20 cellular contexts compared by ENCODE assay signal in the genomic region with DNA sequence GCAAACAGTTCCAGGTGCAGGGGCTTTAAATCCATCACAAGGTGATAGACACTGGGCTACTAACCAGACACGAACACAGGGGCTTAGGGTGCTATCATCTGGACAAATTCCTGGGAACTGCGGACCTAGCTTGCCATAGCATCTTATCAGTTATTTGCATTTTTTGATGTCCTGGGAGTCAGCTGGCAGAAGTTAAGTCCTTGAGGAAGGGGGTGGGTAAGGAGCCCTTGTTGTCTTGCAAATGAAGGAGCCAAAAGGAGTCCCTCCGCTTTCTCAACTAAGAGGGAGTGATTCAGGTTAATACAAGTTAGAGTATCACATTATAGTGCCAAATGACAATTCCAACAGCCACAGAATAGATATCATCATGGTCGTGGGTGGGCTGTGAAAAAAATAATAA.
DNase-seq lines count a peak whose midpoint lies in the region; ATAC-seq, FAIRE-seq and TF ChIP-seq lines count a peak whose summit lies in the region.
"Had no signal": no experiment of that assay in that cellular context is flagged by ENCODE, and none has a peak within 500 bp of the region (broad histone marks: within the 10 kb centered on the region; RNA-seq: fewer than 3 reads in every experiment).

No MANE protein-coding gene starts in this region.

- no peak overlapping the region for H4K5ac ChIP-seq in H1 (ENCODE audit: insufficient read length, low read depth, low read length)

- H3K9me3 ChIP-seq in H1 (ENCODE audit: insufficient read depth in 2 of 2, low read depth in 1 of 2, low read length in 1 of 2) (peaks cover 17 to 23% of the 10 kb centered on the region in 2 experiments), iPS-15b (ENCODE audit: control insufficient read depth, insufficient read depth, low read length) (peaks cover 4% of the 10 kb centered on the region)
- H3K9me3 ChIP-seq: BLaER1 had no signal

- no peak overlapping the region for H3K23ac ChIP-seq in H1 (ENCODE audit: insufficient read length)

- H3K36me3 ChIP-seq in GM23338 (ENCODE audit: insufficient read depth) (peaks cover 15% of the 10 kb centered on the region), H1 (ENCODE audit: control insufficient read depth in 2 of 4, insufficient read depth in 4 of 4, low read length in 3 of 4) (no peaks in the 10 kb centered on the region), iPS-15b (ENCODE audit: control insufficient read depth, insufficient read depth, low read length) (no peaks in the 10 kb centered on the region)
- H3K36me3 ChIP-seq: BLaER1 had no signal

- ATAC-seq in GM23338 (peak; percentile 73), HG02610 (IDR thresholded peaks at IDR 0.05; ENCODE audit: unreplicated experiment) (no peak)
- ATAC-seq: HCT116 had no signal

- no peak overlapping the region for H3K14ac ChIP-seq in H1 (ENCODE audit: insufficient read length)

- H3K27ac ChIP-seq in GM23338 (ENCODE audit: low read depth) (no peak overlapping the region), H1 (ENCODE audit: low read depth, low read length) (no peak overlapping the region)
- H3K27ac ChIP-seq: BLaER1, GM23248 had no signal

- WGBS in H1 (ENCODE audit: extremely low coverage in 1 of 2, insufficient coverage in 1 of 2, insufficient read length in 1 of 2, insufficient replicate concordance in 2 of 2, low coverage in 1 of 2, low lambda C conversion rate in 2 of 2, missing lambda C conversion rate in 1 of 2), 2 experiments, result 44% methylated on average over 4 of the region's 4 CpGs; no CpG with 5 or more reads in 1 of the 2 experiments

- CTCF ChIA-PET in H1 (lab: Charles Lee; ENCODE audit: partially characterized antibody), result no interaction called here

- no peak overlapping the region for H3K27ac Mint-ChIP-seq in GM23338
- H3K27ac Mint-ChIP-seq: CD14-positive monocyte; CD4-positive, alpha-beta memory T cell; HFFc6 had no signal

- H3K23me2 ChIP-seq in H1 (ENCODE audit: low read depth, low read length), result no peaks in the 10 kb centered on the region

- H3F3A ChIP-seq in GM23338 (replicated peaks; ENCODE audit: low read depth), result no peaks in the 10 kb centered on the region

- no peaks in the 10 kb centered on the region for H3K27me3 ChIP-seq in GM23338 (ENCODE audit: insufficient read depth)
- H3K27me3 ChIP-seq in H1 (replicated peaks in 1 of 4; ENCODE audit: control insufficient read depth in 3 of 4, extremely low read depth in 1 of 4, insufficient read depth in 3 of 4, low read length in 3 of 4), result 0 out of 7 replicates have a peak, but pooled peaks cover 0 to 2% (median 0%) of the 10 kb centered on the region in 4 experiments
- H3K27me3 ChIP-seq in iPS-15b (ENCODE audit: control insufficient read depth, insufficient read depth, low read length), result no peaks in the 10 kb centered on the region
- H3K27me3 ChIP-seq: BLaER1 had no signal

- no peak overlapping the region for H2BK120ac ChIP-seq in H1 (replicated peaks; ENCODE audit: low read depth, low read length)

- H3K4me1 Mint-ChIP-seq in GM23338, result peaks cover 23% of the 10 kb centered on the region
- H3K4me1 Mint-ChIP-seq: CD14-positive monocyte; CD4-positive, alpha-beta memory T cell had no signal

- H3K18ac ChIP-seq in H1 (ENCODE audit: extremely low read depth, low read length), result 0 out of 2 replicates have a peak overlapping the region, but pooled peaks have one; percentile 55

- H3K4ac ChIP-seq in H1 (replicated peaks; ENCODE audit: insufficient read length, low read depth, low read length), result no peak overlapping the region

- H2BK12ac ChIP-seq in H1 (ENCODE audit: low read depth, low read length), result no peak overlapping the region; the same call in 1 of the 2 replicates

- H3K4me3 ChIP-seq in GM23338, result peak overlapping the region; percentile 34
- peak overlapping the region in 1 of 4 experiments; percentile 23; a peak in 1 of 8 replicates for H3K4me3 ChIP-seq in H1 (ENCODE audit: extremely low read depth in 1 of 4, insufficient read depth in 2 of 4, low read depth in 3 of 4, low read length in 4 of 4)
- H3K4me3 ChIP-seq in iPS-15b (ENCODE audit: low read depth, low read length), result peak overlapping the region; percentile 39
- H3K4me3 ChIP-seq: BLaER1, GM23248 had no signal

- no peak overlapping the region for H3K9ac ChIP-seq in H1 (replicated peaks in 1 of 4; ENCODE audit: extremely low read depth in 1 of 4, low read depth in 3 of 4, low read length in 3 of 4)
- no peak overlapping the region for H3K9ac ChIP-seq in iPS-15b (ENCODE audit: low read depth, low read length)
- H3K9ac ChIP-seq: BLaER1, GM23248 had no signal

- TF ChIP-seq POLR2A in H1 (IDR thresholded peaks at IDR 0.05; ENCODE audit: control extremely low read depth in 1 of 2, low read depth in 2 of 2, low read length in 2 of 2), result no peak

- H3K79me2 ChIP-seq in GM23338 (replicated peaks; ENCODE audit: insufficient read depth) (no peaks in the 10 kb centered on the region), H1 (ENCODE audit: control insufficient read depth in 1 of 2, insufficient read depth in 2 of 2, low read length in 2 of 2) (no peaks in the 10 kb centered on the region)

- H2AK5ac ChIP-seq in H1 (ENCODE audit: low read depth, low read length), result no peak overlapping the region

- H3K4me2 ChIP-seq in GM23338 (peak overlapping the region; percentile 48), H1 (ENCODE audit: insufficient read depth in 1 of 2, low read depth in 2 of 2, low read length in 2 of 2) (peak overlapping the region; percentile 30 to 54; a peak in 3 of 4 replicates)
- H3K4me2 ChIP-seq: BLaER1 had no signal

- peak overlapping the region; percentile 29; the same call in 1 of the 2 replicates for H2BK5ac ChIP-seq in H1 (ENCODE audit: low read depth, low read length)

- peaks cover 34% of the 10 kb centered on the region for H3K9me3 Mint-ChIP-seq in GM23338

- peaks cover 23% of the 10 kb centered on the region for H3K4me1 ChIP-seq in GM23338 (ENCODE audit: insufficient read depth)
- H3K4me1 ChIP-seq in H1 (replicated peaks in 1 of 4; ENCODE audit: control insufficient read depth in 3 of 4, insufficient read depth in 4 of 4, low read length in 3 of 4), result peaks cover 0 to 7% (median 4%) of the 10 kb centered on the region in 4 experiments; a peak in 5 of 7 replicates
- H3K4me1 ChIP-seq in iPS-15b (ENCODE audit: control insufficient read depth, insufficient read depth, low read length), result peaks cover 12% of the 10 kb centered on the region

- DNase-seq in GM23338 (ENCODE audit: low spot score), result peak; percentile 56
- DNase-seq in H1 (ENCODE audit: low read depth in 1 of 2, low spot score in 2 of 2), result no peak
- no peak for DNase-seq in activated T-cell treated with anti-CD3 and anti-CD28 coated beads for 4 hours
- no peak for DNase-seq in superior temporal gyrus (ENCODE audit: extremely low spot score)
- no peak for DNase-seq in activated T-cell treated with anti-CD3 and anti-CD28 coated beads, Interleukin-2, amount 50 U/mL, for 1 hour
- DNase-seq: 8988T; CD4-positive, alpha-beta memory T cell; DND-41; EL; GM23248; H7; HFFc6 had no signal

- H4K20me1 ChIP-seq in GM23338 (replicated peaks; ENCODE audit: insufficient read depth), result no peaks in the 10 kb centered on the region
- no peaks in the 10 kb centered on the region for H4K20me1 ChIP-seq in H1 (replicated peaks in 1 of 2; ENCODE audit: control insufficient read depth in 1 of 2, insufficient read depth in 2 of 2, low read length in 2 of 2)
- H4K20me1 ChIP-seq: BLaER1 had no signal

- FAIRE-seq in H1 (lab: Jason Lieb, UNC), result peak; percentile 92
- FAIRE-seq: G401.6, GM12891, GM19239 had no signal

- peaks cover 2% of the 10 kb centered on the region for H3K27me3 Mint-ChIP-seq in GM23338 (ENCODE audit: insufficient read depth, low read depth, poor library complexity)
- H3K27me3 Mint-ChIP-seq: CD4-positive, alpha-beta memory T cell had no signal

- H3K36me3 Mint-ChIP-seq in GM23338 (ENCODE audit: low read depth), result peaks cover 28% of the 10 kb centered on the region; the same call in 2 of the 3 replicates
- H3K36me3 Mint-ChIP-seq: CD14-positive monocyte; CD4-positive, alpha-beta memory T cell had no signal

- H3K79me1 ChIP-seq in H1 (ENCODE audit: low read depth, low read length), result no peaks in the 10 kb centered on the region

- 0 out of 2 replicates have a peak, but pooled peaks cover 4% of the 10 kb centered on the region for H3K9me2 ChIP-seq in GM23338 (ENCODE audit: insufficient read depth)

- H4K8ac ChIP-seq in H1 (ENCODE audit: extremely low read depth, insufficient read depth, low read length), result no peak overlapping the region

- TF ChIP-seq RAD21 in H1 (IDR thresholded peaks at IDR 0.05 in 1 of 2, conservative IDR thresholded peaks at IDR 0.05 in 1 of 2; ENCODE audit: low read depth in 2 of 2, low read length in 2 of 2), result no peak

- no peak for TF ChIP-seq CTCF in GM23338 (conservative IDR thresholded peaks at IDR 0.05; ENCODE audit: low read depth in 2 of 2)
- no peak for TF ChIP-seq CTCF in H1 (IDR thresholded peaks at IDR 0.05; ENCODE audit: control extremely low read depth in 1 of 3, insufficient read depth in 1 of 3, low read depth in 1 of 3, low read length in 3 of 3)

- H2AFZ ChIP-seq in GM23338 (0 out of 2 replicates have a peak overlapping the region, but pooled peaks have one; percentile 9), H1 (ENCODE audit: low read length) (no peak overlapping the region)
- H2AFZ ChIP-seq: GM23248 had no signal

- H2BK15ac ChIP-seq in H1 (ENCODE audit: low read length), result no peak overlapping the region

- no peak for TF ChIP-seq EP300 in H1 (IDR thresholded peaks at IDR 0.05; ENCODE audit: borderline replicate concordance in 1 of 2, low read depth in 2 of 2, low read length in 2 of 2)

- no peak overlapping the region for H2BK20ac ChIP-seq in H1 (ENCODE audit: low read length)

- H4K91ac ChIP-seq in H1 (replicated peaks; ENCODE audit: insufficient read length, low read length), result no peak overlapping the region

- peak overlapping the region; percentile 4; the same call in 1 of the 3 replicates for H3K4me3 Mint-ChIP-seq in GM23338
- H3K4me3 Mint-ChIP-seq: CD14-positive monocyte; CD4-positive, alpha-beta memory T cell; HFFc6 had no signal

- POLR2A ChIA-PET in H1 (lab: Charles Lee; ENCODE audit: partially characterized antibody), result interaction anchor here (0.7 to 1.6 kb wide), 4 partner anchors 10 to 172 kb away, joined by 3 to 4 read pairs (median 3); no protein-coding TSS in a partner anchor

- no peak overlapping the region for H3K56ac ChIP-seq in H1 (replicated peaks; ENCODE audit: insufficient read length, low read depth, low read length)

TF ChIP-seq in GM23338, 12 proteins besides CTCF, POLR2A, EP300 and RAD21 (continues in another document):
- TF ChIP-seq JUNB (IDR thresholded peaks at IDR 0.05; ENCODE audit: unreplicated experiment), result no peak
- TF ChIP-seq ZNF331 (CRISPR knock-in tag; IDR thresholded peaks at IDR 0.05; ENCODE audit: low read depth), result no peak
- TF ChIP-seq STAT1 (IDR thresholded peaks at IDR 0.05; ENCODE audit: unreplicated experiment), result no peak

TF ChIP-seq in H1, 55 proteins besides CTCF, POLR2A, EP300 and RAD21:
- TF ChIP-seq TBP (IDR thresholded peaks at IDR 0.05; ENCODE audit: low read depth, low read length) (no peak), BRCA1 (IDR thresholded peaks at IDR 0.05; ENCODE audit: low read depth, low read length) (no peak)
- TF ChIP-seq, protein P1, sequence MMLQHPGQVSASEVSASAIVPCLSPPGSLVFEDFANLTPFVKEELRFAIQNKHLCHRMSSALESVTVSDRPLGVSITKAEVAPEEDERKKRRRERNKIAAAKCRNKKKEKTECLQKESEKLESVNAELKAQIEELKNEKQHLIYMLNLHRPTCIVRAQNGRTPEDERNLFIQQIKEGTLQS (IDR thresholded peaks at IDR 0.05; ENCODE audit: insufficient read depth, low read depth, low read length), result no peak
